In genomic region chr1:209491031-209491430, GRCh38 we compare ENCODE assay signal across 8 cellular contexts.
"Had no signal": no experiment of that assay in that cellular context is flagged by ENCODE, and none has a peak within 500 bp of the region (broad histone marks: within the 10 kb centered on the region; RNA-seq: fewer than 3 reads in every experiment).

No MANE protein-coding gene starts in this region.

- H3K36me3 ChIP-seq: HAP-1 had no signal

- H3K4me3 Mint-ChIP-seq: HFFc6 had no signal

- ATAC-seq: HCT116, K562 had no signal

- H3K4me1 ChIP-seq: HAP-1 had no signal

- H3K4me3 ChIP-seq: HAP-1, K562 had no signal

- DNase-seq: GOT3, H7, HFFc6, IMR-90, KG1 had no signal

- H3K27ac Mint-ChIP-seq: HFFc6 had no signal

- H3K9me3 ChIP-seq: HAP-1 had no signal
